Comparison of ENCODE assay signal across 8 cellular contexts in the genomic region with DNA sequence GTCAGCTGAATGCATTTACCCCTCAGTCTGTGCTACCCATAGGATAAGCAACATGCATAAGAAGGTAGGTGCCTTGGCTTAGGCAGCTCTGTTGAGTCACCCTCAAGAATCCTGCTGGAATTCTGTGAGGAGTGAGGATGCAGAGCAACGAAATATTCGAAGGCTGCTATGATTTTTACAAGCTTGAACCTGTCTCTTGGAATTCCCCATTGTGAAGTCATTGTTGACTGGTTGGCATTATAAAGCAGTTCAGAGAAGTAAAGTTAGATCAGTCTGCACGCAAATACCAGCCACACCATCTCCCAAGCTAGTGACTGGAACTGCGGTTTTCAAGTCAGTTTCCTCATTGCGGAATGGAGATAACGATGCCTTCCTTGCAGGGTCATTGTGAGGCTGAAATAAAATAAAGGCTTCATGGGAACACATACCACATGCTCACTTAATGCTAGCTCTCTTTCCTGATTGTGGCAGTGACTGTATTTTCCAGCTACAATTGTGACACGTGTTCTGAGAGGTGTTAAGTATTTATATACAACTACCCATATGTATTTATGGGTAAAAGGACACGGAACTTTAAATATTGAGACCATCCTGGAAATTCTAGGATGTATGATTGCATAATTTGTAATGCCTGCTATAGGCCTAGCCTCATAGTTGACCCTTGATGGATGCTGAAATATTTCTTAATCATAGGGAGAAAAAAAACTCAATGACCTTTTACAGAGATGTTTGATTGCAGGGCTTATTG.
DNase-seq lines count a peak whose midpoint lies in the region; ATAC-seq and TF ChIP-seq lines count a peak whose summit lies in the region.
"Had no signal": no experiment of that assay in that cellular context is flagged by ENCODE, and none has a peak within 500 bp of the region (broad histone marks: within the 10 kb centered on the region; RNA-seq: fewer than 3 reads in every experiment).

No MANE protein-coding gene starts in this region.

- H3K4me1 Mint-ChIP-seq in stimulated activated memory B cell treated with anti-CD40 and anti-IgM and Interleukin-4, amounts not matched to agents 10 μg/mL and 1 μg/mL and 100 μg/mL, for 72 hours: peaks cover 89% of the 10 kb centered on the region
- peaks cover 19% of the 10 kb centered on the region for H3K4me1 Mint-ChIP-seq in neural progenitor cell

- DNase-seq in NAMALWA (ENCODE audit: low spot score) (peak; percentile 50), dermis blood vessel endothelial cell (peak; percentile 40), neural progenitor cell (ENCODE audit: low spot score) (no peak), right atrium auricular region (ENCODE audit: low spot score) (no peak)

- H3K4me3 Mint-ChIP-seq in stimulated activated memory B cell treated with anti-CD40 and anti-IgM and Interleukin-4, amounts not matched to agents 10 μg/mL and 1 μg/mL and 100 μg/mL, for 72 hours: peak overlapping the region; percentile 41
- no peak overlapping the region for H3K4me3 Mint-ChIP-seq in neural progenitor cell

- no peak for TF ChIP-seq CTCF in neural progenitor cell (IDR thresholded peaks at IDR 0.05)
- no peak for TF ChIP-seq CTCF in right atrium auricular region (IDR thresholded peaks at IDR 0.05)

- H3K79me2 ChIP-seq in neural progenitor cell (ENCODE audit: low read depth): no peaks in the 10 kb centered on the region

- H3K27me3 Mint-ChIP-seq in stimulated activated memory B cell treated with anti-CD40 and anti-IgM and Interleukin-4, amounts not matched to agents 10 μg/mL and 1 μg/mL and 100 μg/mL, for 72 hours: no peaks in the 10 kb centered on the region
- H3K27me3 Mint-ChIP-seq in neural progenitor cell (ENCODE audit: insufficient read depth, low read depth): peaks cover 3% of the 10 kb centered on the region

- H3K9me3 Mint-ChIP-seq in stimulated activated memory B cell treated with anti-CD40 and anti-IgM and Interleukin-4, amounts not matched to agents 10 μg/mL and 1 μg/mL and 100 μg/mL, for 72 hours: no peaks in the 10 kb centered on the region
- no peaks in the 10 kb centered on the region for H3K9me3 Mint-ChIP-seq in neural progenitor cell

- H3F3A ChIP-seq in neural progenitor cell (ENCODE audit: low read depth): peaks cover 25% of the 10 kb centered on the region

- H3K4me2 ChIP-seq in neural progenitor cell: no peak overlapping the region

- peaks cover 30% of the 10 kb centered on the region for H3K36me3 Mint-ChIP-seq in stimulated activated memory B cell treated with anti-CD40 and anti-IgM and Interleukin-4, amounts not matched to agents 10 μg/mL and 1 μg/mL and 100 μg/mL, for 72 hours
- peaks cover 9% of the 10 kb centered on the region for H3K36me3 Mint-ChIP-seq in neural progenitor cell

- H2AFZ ChIP-seq in neural progenitor cell (replicated peaks): no peak overlapping the region

- H4K20me1 ChIP-seq in neural progenitor cell (ENCODE audit: low read depth): peaks cover 18% of the 10 kb centered on the region

- no peak overlapping the region for H3K27ac ChIP-seq in neural progenitor cell
- H3K27ac ChIP-seq in right atrium auricular region: no peak overlapping the region

- no peaks in the 10 kb centered on the region for H3K27me3 ChIP-seq in neural progenitor cell
- H3K27me3 ChIP-seq in right atrium auricular region: no peaks in the 10 kb centered on the region

- H3K36me3 ChIP-seq in neural progenitor cell (no peaks in the 10 kb centered on the region), right atrium auricular region (no peaks in the 10 kb centered on the region)

- no peak overlapping the region for H3K9ac ChIP-seq in neural progenitor cell

- H3K4me3 ChIP-seq in neural progenitor cell (no peak overlapping the region), right atrium auricular region (no peak overlapping the region)
- H3K4me3 ChIP-seq: skin epidermis had no signal

- no peaks in the 10 kb centered on the region for H3K9me3 ChIP-seq in neural progenitor cell (ENCODE audit: low read depth)
- H3K9me3 ChIP-seq in right atrium auricular region: no peaks in the 10 kb centered on the region

- ATAC-seq in GM21447 (IDR thresholded peaks at IDR 0.05; ENCODE audit: unreplicated experiment) (peak; percentile 36), GM21423 (IDR thresholded peaks at IDR 0.05; ENCODE audit: unreplicated experiment) (no peak)
- peak; percentile 85 for ATAC-seq in stimulated activated memory B cell treated with anti-CD40 and anti-IgM and Interleukin-4, amounts not matched to agents 10 μg/mL and 1 μg/mL and 100 μg/mL, for 72 hours

- H3K4me1 ChIP-seq in neural progenitor cell (peaks cover 19% of the 10 kb centered on the region), right atrium auricular region (no peaks in the 10 kb centered on the region)

- H3K27ac Mint-ChIP-seq in stimulated activated memory B cell treated with anti-CD40 and anti-IgM and Interleukin-4, amounts not matched to agents 10 μg/mL and 1 μg/mL and 100 μg/mL, for 72 hours: peak overlapping the region; percentile 99
- H3K27ac Mint-ChIP-seq in neural progenitor cell: no peak overlapping the region

Comparison
In these comparisons a context has a peak if more than half of its experiments do, and no peak if none do; other contexts are left out.
1. DNase-seq: peak in NAMALWA (single experiment) and dermis blood vessel endothelial cell (single experiment); none in neural progenitor cell (single experiment) and right atrium auricular region (single experiment).